13 cellular contexts compared by ENCODE assay signal in genomic region chr7:97272237-97272975, GRCh38.
DNase-seq lines count a peak whose midpoint lies in the region; ATAC-seq and TF ChIP-seq lines count a peak whose summit lies in the region.
"Had no signal": no experiment of that assay in that cellular context is flagged by ENCODE, and none has a peak within 500 bp of the region (broad histone marks: within the 10 kb centered on the region; RNA-seq: fewer than 3 reads in every experiment).

No MANE protein-coding gene starts in this region.

- DNase-seq in progenitor cell of endocrine pancreas (ENCODE audit: low spot score, unreplicated experiment) (no peak), Right ventricle myocardium superior (no peak), OCI-M1 (lab: John Stamatoyannopoulos, UW) (no peak), NCI-H1436 treated with DMSO at 0.1 percent for 48 hours (lab: John Stamatoyannopoulos, UW) (no peak)
- DNase-seq: activated CD4-positive, alpha-beta T cell treated with anti-CD3 and anti-CD28 coated beads for 36 hours; activated gamma-delta T cell; COR-L47; NCI-H1417; NCI-H774 had no signal

- no peaks in the 10 kb centered on the region for H3K27me3 Mint-ChIP-seq in progenitor cell of endocrine pancreas

- no peaks in the 10 kb centered on the region for H3K36me3 Mint-ChIP-seq in progenitor cell of endocrine pancreas (ENCODE audit: insufficient read depth)
- H3K36me3 Mint-ChIP-seq: natural killer cell treated with Interleukin-12 subunit alpha and Interleukin-12 subunit beta and Interleukin-15 and Interleukin-18, amount 100 ng/mL, for 72 hours had no signal

- ATAC-seq in GM19023 (IDR thresholded peaks at IDR 0.05; ENCODE audit: unreplicated experiment) (peak; percentile 78), GM21619 (IDR thresholded peaks at IDR 0.05; ENCODE audit: unreplicated experiment) (peak; percentile 74), HG03342 (IDR thresholded peaks at IDR 0.05; ENCODE audit: unreplicated experiment) (peak; percentile 81), Right ventricle myocardium superior (ENCODE audit: poor library complexity) (no peak)
- ATAC-seq: activated CD4-positive, alpha-beta T cell treated with anti-CD3 and anti-CD28 coated beads for 36 hours; natural killer cell treated with Interleukin-12 subunit alpha and Interleukin-12 subunit beta and Interleukin-15 and Interleukin-18, amount 100 ng/mL, for 72 hours had no signal

- no peaks in the 10 kb centered on the region for H3K9me3 Mint-ChIP-seq in progenitor cell of endocrine pancreas (ENCODE audit: low read depth)

- intact Hi-C loops in Right ventricle myocardium superior (cut with DNase I), result no loop called here

- TF ChIP-seq CTCF in progenitor cell of endocrine pancreas (IDR thresholded peaks at IDR 0.05; ENCODE audit: unreplicated experiment), result no peak

- H3K27ac Mint-ChIP-seq in progenitor cell of endocrine pancreas, result peak overlapping the region; percentile 21
- H3K27ac Mint-ChIP-seq: activated CD4-positive, alpha-beta T cell treated with anti-CD3 and anti-CD28 coated beads for 36 hours; natural killer cell treated with Interleukin-12 subunit alpha and Interleukin-12 subunit beta and Interleukin-15 and Interleukin-18, amount 100 ng/mL, for 72 hours had no signal

- H3K4me3 Mint-ChIP-seq in progenitor cell of endocrine pancreas (ENCODE audit: low read depth), result no peak overlapping the region
- H3K4me3 Mint-ChIP-seq: activated CD4-positive, alpha-beta T cell treated with anti-CD3 and anti-CD28 coated beads for 36 hours; natural killer cell treated with Interleukin-12 subunit alpha and Interleukin-12 subunit beta and Interleukin-15 and Interleukin-18, amount 100 ng/mL, for 72 hours had no signal

- H3K4me1 Mint-ChIP-seq in progenitor cell of endocrine pancreas (ENCODE audit: low read depth), result no peaks in the 10 kb centered on the region
- H3K4me1 Mint-ChIP-seq: activated CD4-positive, alpha-beta T cell treated with anti-CD3 and anti-CD28 coated beads for 36 hours had no signal
